ENCODE assay signal across 8 cellular contexts in the genomic region with DNA sequence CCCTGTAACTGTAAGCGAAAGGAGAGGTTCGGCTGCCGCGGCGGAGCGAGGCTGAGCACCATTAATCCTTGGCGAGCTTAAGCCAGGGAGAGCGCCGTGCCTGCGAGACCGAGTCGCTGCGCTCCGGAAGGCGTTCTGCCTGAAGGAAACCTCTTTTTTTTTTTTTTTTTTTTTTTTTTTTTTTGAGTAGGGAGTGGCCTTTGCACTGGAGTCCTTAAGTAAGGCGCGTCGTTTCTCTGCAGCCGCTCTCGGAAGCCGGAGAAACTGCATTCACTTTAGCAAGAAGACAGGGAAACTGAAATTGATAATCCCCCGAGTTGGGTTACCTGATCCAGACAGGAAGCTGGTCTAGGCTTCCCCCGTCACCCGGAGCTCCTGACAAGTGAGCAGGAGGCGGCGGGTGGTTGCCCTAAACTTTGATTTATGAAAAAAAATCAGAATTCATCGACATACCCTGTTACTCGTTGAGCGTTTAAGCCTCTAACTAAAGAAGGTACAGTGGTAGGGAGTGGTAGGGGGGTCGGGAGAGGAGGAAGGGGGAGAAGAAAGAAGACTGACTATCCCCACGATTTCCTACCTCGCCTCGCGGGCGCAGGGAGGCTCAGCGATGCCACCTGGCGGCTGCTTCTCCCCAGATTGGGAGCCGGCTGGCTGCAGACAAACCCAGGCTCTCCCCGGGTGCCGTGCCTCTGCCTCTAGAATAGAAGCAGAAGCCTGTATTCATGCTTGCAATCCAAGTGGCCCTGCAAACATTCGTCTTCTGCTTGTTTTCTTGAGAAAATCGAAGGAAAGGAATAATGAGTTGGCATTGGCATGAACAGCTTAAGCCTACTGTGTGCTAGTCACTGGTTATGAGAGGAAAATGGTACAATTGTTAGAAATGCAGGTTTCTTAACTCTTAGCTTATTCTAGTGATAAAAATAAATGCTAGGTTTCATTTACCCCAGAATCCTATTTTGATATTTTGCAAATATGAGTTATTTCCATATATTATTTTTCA. TPM values are rescaled to one million over a fixed set of nuclear protein-coding genes. Genes with fewer than 3 reads are reported as not detected.
DNase-seq lines count a peak whose midpoint lies in the region; TF ChIP-seq lines count a peak whose summit lies in the region.

No MANE protein-coding gene starts in this region.

- DNase-seq in GM10266 (ENCODE audit: extremely low spot score) (peak; percentile 82), HEK293T (ENCODE audit: extremely low spot score) (peak; percentile 68), MV-4-11 (lab: John Stamatoyannopoulos, UW) (peak; percentile 78), SK-MEL-5 (ENCODE audit: low read depth, low spot score) (peak; percentile 92), glomerular visceral epithelial cell (ENCODE audit: extremely low spot score) (peak; percentile 87), osteoblast (ENCODE audit: insufficient read length, low spot score, missing footprints) (peak; percentile 93), tibial nerve (ENCODE audit: low spot score in 2 of 2) (peak; percentile 77 to 89)
- peak; percentile 83 for DNase-seq in activated naive CD4-positive, alpha-beta T cell treated with anti-CD3 and anti-CD28 coated beads, Interleukin-2, amount 50 U/mL, for 16 hours

- H3K27ac ChIP-seq in osteoblast (ENCODE audit: low read depth, low read length) (peak overlapping the region; percentile 85), tibial nerve (peak overlapping the region; percentile 47 to 92 (median 86))

- peak in 1 of 2 donors; percentile 57 for TF ChIP-seq EP300 in tibial nerve (IDR thresholded peaks at IDR 0.05)

- H3K79me2 ChIP-seq in osteoblast (ENCODE audit: insufficient read depth, low read length), result peaks cover 3% of the 10 kb centered on the region

- in situ Hi-C loops in SK-MEL-5 (cut with HindIII; ENCODE audit: low pct_unique_long_range_greater_than_20kb, low sequenced_read_pairs), result no loop called here

- CTCF ChIA-PET in HEK293T (lab: Yijun Ruan, JAX), result interaction anchor here (0.6 to 1.7 kb wide), 14 partner anchors 11 to 884 kb away, joined by 3 to 7 read pairs (median 4); no protein-coding TSS in a partner anchor

- POLR2A ChIA-PET in HEK293T (lab: Yijun Ruan, JAX), result interaction anchor here (0.9 to 2.0 kb wide), 14 partner anchors 8 to 1028 kb away, joined by 3 to 20 read pairs (median 4); no protein-coding TSS in a partner anchor

- H4K20me1 ChIP-seq in osteoblast (ENCODE audit: insufficient read depth, low read length), result no peaks in the 10 kb centered on the region

- TF ChIP-seq CTCF in GM10266 (IDR thresholded peaks at IDR 0.05; ENCODE audit: control insufficient read depth, insufficient read depth, low read depth, missing control alignments), result peak; percentile 92
- peak; percentile 87 for TF ChIP-seq CTCF in osteoblast (IDR thresholded peaks at IDR 0.05; ENCODE audit: extremely low read depth, low read depth, low read length)
- TF ChIP-seq CTCF in tibial nerve (IDR thresholded peaks at IDR 0.05), result peak; percentile 86 to 92 (median 87)

- H2AFZ ChIP-seq in osteoblast (ENCODE audit: low read length), result peak overlapping the region; percentile 98

- TF ChIP-seq POLR2A in tibial nerve (IDR thresholded peaks at IDR 0.05), result no peak

- peaks cover 3% of the 10 kb centered on the region for H3K27me3 ChIP-seq in osteoblast (ENCODE audit: insufficient read depth, low read length)
- no peaks in the 10 kb centered on the region for H3K27me3 ChIP-seq in tibial nerve

- 0% methylated on average over 42 of the region's 42 CpGs for WGBS in tibial nerve, 2 donors

- no peaks in the 10 kb centered on the region for H3K9me3 ChIP-seq in osteoblast (ENCODE audit: low read depth, low read length)
- no peaks in the 10 kb centered on the region for H3K9me3 ChIP-seq in tibial nerve

- peak overlapping the region; percentile 95 for H3K4me2 ChIP-seq in osteoblast (ENCODE audit: insufficient read depth, low read length)

- H3K4me1 ChIP-seq in osteoblast (ENCODE audit: insufficient read depth, low read length), result peaks cover 11% of the 10 kb centered on the region
- H3K4me1 ChIP-seq in tibial nerve, result peaks cover 0 to 25% (median 4%) of the 10 kb centered on the region in 4 donors

- H3K4me3 ChIP-seq in osteoblast (ENCODE audit: insufficient read depth, low read length) (peak overlapping the region; percentile 87), tibial nerve (peak overlapping the region; percentile 37 to 80 (median 64))

- H3K36me3 ChIP-seq in osteoblast (ENCODE audit: insufficient read depth, low read length) (no peaks in the 10 kb centered on the region), tibial nerve (no peaks in the 10 kb centered on the region)

TF ChIP-seq in HEK293T, 16 proteins besides CTCF, POLR2A, EP300 and RAD21:
- TF ChIP-seq FOXA1 (IDR thresholded peaks at IDR 0.05) (no peak), ARNT (IDR thresholded peaks at IDR 0.05) (no peak), HDGF (IDR thresholded peaks at IDR 0.05; ENCODE audit: borderline replicate concordance) (no peak), LEF1 (IDR thresholded peaks at IDR 0.05; ENCODE audit: borderline replicate concordance) (no peak), ZNF384 (IDR thresholded peaks at IDR 0.05) (peak; percentile 98)
- TF ChIP-seq, protein P1, sequence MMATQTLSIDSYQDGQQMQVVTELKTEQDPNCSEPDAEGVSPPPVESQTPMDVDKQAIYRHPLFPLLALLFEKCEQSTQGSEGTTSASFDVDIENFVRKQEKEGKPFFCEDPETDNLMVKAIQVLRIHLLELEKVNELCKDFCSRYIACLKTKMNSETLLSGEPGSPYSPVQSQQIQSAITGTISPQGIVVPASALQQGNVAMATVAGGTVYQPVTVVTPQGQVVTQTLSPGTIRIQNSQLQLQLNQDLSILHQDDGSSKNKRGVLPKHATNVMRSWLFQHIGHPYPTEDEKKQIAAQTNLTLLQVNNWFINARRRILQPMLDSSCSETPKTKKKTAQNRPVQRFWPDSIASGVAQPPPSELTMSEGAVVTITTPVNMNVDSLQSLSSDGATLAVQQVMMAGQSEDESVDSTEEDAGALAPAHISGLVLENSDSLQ (IDR thresholded peaks at IDR 0.05), result peak; percentile 52

RNA-seq across cellular contexts. Expression of a gene that starts 4.4 kb away (rescaled TPM):
- total RNA-seq in SK-MEL-5 (2014; rRNA removed; shearing (Covaris generic)), result 25.8 and 28.4 TPM in 2 replicates
- polyA plus RNA-seq in SK-MEL-5 (2015; cell fraction: cytosol; rRNA removed), result 22.1 and 27.9 TPM in 2 replicates
- polyA plus RNA-seq in SK-MEL-5 (2015; cell fraction: nucleus; rRNA removed), result 24.7 and 26.6 TPM in 2 replicates
- total RNA-seq in osteoblast, result 77.5 and 81.1 TPM in 2 replicates
- 1 to 10 TPM; 5.2 to 9.3 (median 8.1) TPM for total RNA-seq in tibial nerve

Comparison
In these comparisons a context has a peak if more than half of its experiments do, and no peak if none do; other contexts are left out.
1. Peak in every context shown above with its lines: DNase-seq, H3K4me3 ChIP-seq and H3K27ac ChIP-seq.